In the genomic region with DNA sequence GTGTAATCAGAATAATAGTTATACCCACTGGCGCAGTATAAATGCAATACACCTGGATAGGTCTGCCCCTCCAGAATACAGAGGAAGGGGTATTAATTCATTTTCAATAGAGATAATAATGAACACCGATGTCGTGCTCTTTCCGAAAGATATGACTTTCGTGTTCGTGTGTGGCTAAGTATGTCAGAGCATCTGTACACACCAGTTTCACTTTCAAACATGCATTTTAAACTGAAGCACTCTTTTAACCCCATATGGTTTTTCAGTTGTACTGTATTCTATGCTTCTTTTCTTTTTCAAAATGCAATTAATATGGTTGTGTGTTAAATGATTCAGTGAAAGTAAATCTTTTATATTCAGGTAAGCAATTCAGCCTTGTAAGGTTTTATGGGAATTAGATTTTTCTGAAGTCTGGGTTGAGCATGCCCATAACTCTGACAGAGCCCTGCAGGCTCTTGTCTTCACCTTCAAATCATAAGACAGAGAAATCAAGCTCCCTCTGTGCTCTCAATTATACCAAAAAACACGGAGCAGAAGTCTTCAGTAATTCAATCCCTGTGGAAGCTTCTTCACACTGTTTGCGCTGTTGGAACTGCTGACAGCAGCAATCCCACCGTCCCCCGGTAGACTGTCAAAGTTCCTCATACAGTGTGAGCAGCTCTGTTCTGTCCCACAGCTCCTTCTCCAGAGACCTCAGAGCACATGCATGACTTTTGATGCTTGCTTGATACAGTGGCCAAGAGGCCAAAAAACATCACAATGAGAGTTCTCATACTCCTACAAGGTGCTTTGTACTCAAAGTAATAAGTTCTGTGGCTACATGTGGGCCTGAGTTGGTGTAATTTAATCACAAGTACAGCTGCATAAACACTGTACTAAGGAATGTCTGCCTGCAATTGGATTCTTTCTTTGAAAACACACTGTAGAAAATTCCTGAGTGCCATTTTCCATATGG, we compare ENCODE assay signal across 8 cellular contexts.
DNase-seq lines count a peak whose midpoint lies in the region; ATAC-seq and TF ChIP-seq lines count a peak whose summit lies in the region.

No MANE protein-coding gene starts in this region.

- H3K9ac ChIP-seq in MM.1S (ENCODE audit: low read length): peak overlapping the region; percentile 59

- H2AFZ ChIP-seq in MM.1S (ENCODE audit: low read length): peak overlapping the region; percentile 30

- H4K20me1 ChIP-seq in MM.1S (ENCODE audit: insufficient read depth, low read length): no peaks in the 10 kb centered on the region

- no peaks in the 10 kb centered on the region for H3K27me3 ChIP-seq in MM.1S (replicated peaks; ENCODE audit: insufficient read depth, low read length)
- no peaks in the 10 kb centered on the region for H3K27me3 ChIP-seq in dorsolateral prefrontal cortex

- H3K79me2 ChIP-seq in MM.1S (ENCODE audit: low read length): no peaks in the 10 kb centered on the region

- intact Hi-C loops in dorsolateral prefrontal cortex (cut with DNase I): no loop called here

- DNase-seq in MM.1S: peak; percentile 75
- DNase-seq in dorsolateral prefrontal cortex: no peak
- DNase-seq in omental fat pad (ENCODE audit: low spot score): no peak
- no peak for DNase-seq in NCI-H82 treated with DMSO at 0.1 percent for 48 hours (lab: John Stamatoyannopoulos, UW; ENCODE audit: unreplicated experiment)
- no peak for DNase-seq in stimulated activated CD4-positive, alpha-beta T cell treated with anti-CD3 and anti-CD28 coated beads, Interleukin-2, amount 100 ng/mL, for 24 hours
- DNase-seq in SKM-1 (lab: John Stamatoyannopoulos, UW; ENCODE audit: unreplicated experiment): no peak

- peaks cover 12% of the 10 kb centered on the region for H3F3A ChIP-seq in MM.1S (ENCODE audit: insufficient read depth, low read length)

- H3K4me2 ChIP-seq in MM.1S (ENCODE audit: low read depth, low read length): peak overlapping the region; percentile 97

- no peaks in the 10 kb centered on the region for H3K9me3 ChIP-seq in MM.1S (replicated peaks; ENCODE audit: insufficient read depth, low read length)

- H3K9me2 ChIP-seq in MM.1S (replicated peaks; ENCODE audit: insufficient read depth, low read length): no peaks in the 10 kb centered on the region

- TF ChIP-seq CTCF in MM.1S (IDR thresholded peaks at IDR 0.05; ENCODE audit: low read length): no peak; the same call in 1 of the 2 replicates
- TF ChIP-seq CTCF in dorsolateral prefrontal cortex (IDR thresholded peaks at IDR 0.05 in 54 of 56, conservative IDR thresholded peaks at IDR 0.05 in 2 of 56; ENCODE audit: low read depth in 1 of 56, partially characterized antibody in 56 of 56): no peak
- TF ChIP-seq CTCF in omental fat pad (IDR thresholded peaks at IDR 0.05): no peak

- ATAC-seq in GM18498 (IDR thresholded peaks at IDR 0.05; ENCODE audit: unreplicated experiment) (peak; percentile 91), GM21723 (IDR thresholded peaks at IDR 0.05; ENCODE audit: unreplicated experiment) (peak; percentile 97), omental fat pad (ENCODE audit: low FRiP score) (peak; percentile 66)

- peak overlapping the region; percentile 57 for H3K4me3 ChIP-seq in MM.1S (ENCODE audit: low read length)
- peak overlapping the region in 58 of 59 donors; percentile 1 to 61 (median 38) for H3K4me3 ChIP-seq in dorsolateral prefrontal cortex

- no peaks in the 10 kb centered on the region for H3K36me3 ChIP-seq in MM.1S (replicated peaks; ENCODE audit: insufficient read depth, low read length)

- H3K4me1 ChIP-seq in MM.1S (ENCODE audit: low read length): peaks cover 22% of the 10 kb centered on the region

- H3K27ac ChIP-seq in MM.1S (ENCODE audit: low read length) (peak overlapping the region; percentile 81), dorsolateral prefrontal cortex (peak overlapping the region in 1 of 59 donors; percentile 82)
